In genomic region chr2:73284296-73285161, GRCh38 we compare ENCODE assay signal across 8 cellular contexts. TPM values are rescaled to one million over a fixed set of nuclear protein-coding genes. Genes with fewer than 3 reads are reported as not detected.
DNase-seq lines count a peak whose midpoint lies in the region; ATAC-seq, FAIRE-seq and TF ChIP-seq lines count a peak whose summit lies in the region.

TSS of gene FBXO41 (minus strand) at chr2:73284478. CDS start at chr2:73269630, 14,848 bp downstream.

- POLR2A ChIA-PET in activated CD4-positive, alpha-beta memory T cell treated with anti-CD3 and anti-CD28 coated beads for 36 hours (lab: Charles Lee): interaction anchor here (0.7 to 1.0 kb wide), 2 partner anchors 16 to 50 kb away, joined by 3 read pairs; partner anchors contain the start of gene CCT7
- POLR2A ChIA-PET in H1 (lab: Charles Lee; ENCODE audit: partially characterized antibody): interaction anchor here (0.8 to 1.4 kb wide), 9 partner anchors 8 to 72 kb away, joined by 3 to 7 read pairs (median 4); partner anchors contain the start of gene CCT7
- POLR2A ChIA-PET in naive thymus-derived CD4-positive, alpha-beta T cell (lab: Charles Lee): interaction anchor here (0.8 to 1.0 kb wide), 2 partner anchors 50 to 52 kb away, joined by 3 read pairs; partner anchors contain the start of genes CCT7 and PRADC1

- no peak for TF ChIP-seq EP300 in H1 (IDR thresholded peaks at IDR 0.05; ENCODE audit: borderline replicate concordance in 1 of 2, low read depth in 2 of 2, low read length in 2 of 2)

- H2AFZ ChIP-seq in ACC112 (ENCODE audit: low read length, unreplicated experiment): peak within 1 kb of the TSS; percentile 89
- 0 out of 2 replicates have a peak within 1 kb of the TSS, but pooled peaks have one; percentile 4 for H2AFZ ChIP-seq in H1 (ENCODE audit: low read length)

- H2BK20ac ChIP-seq in H1 (ENCODE audit: low read length): peak within 1 kb of the TSS; percentile 61; the same call in 1 of the 2 replicates

- WGBS in H1 (ENCODE audit: extremely low coverage in 1 of 2, insufficient coverage in 1 of 2, insufficient read length in 1 of 2, insufficient replicate concordance in 2 of 2, low coverage in 1 of 2, low lambda C conversion rate in 2 of 2, missing lambda C conversion rate in 1 of 2), 2 experiments: 2% methylated on average over 38 of the region's 69 CpGs; no CpG with 5 or more reads in 1 of the 2 experiments

- no peaks in the 10 kb centered on the region for H3K9me3 Mint-ChIP-seq in activated CD4-positive, alpha-beta memory T cell treated with anti-CD3 and anti-CD28 coated beads for 36 hours
- peaks cover 0 to 4% (median 0%) of the 10 kb centered on the region in 11 donors for H3K9me3 Mint-ChIP-seq in naive thymus-derived CD4-positive, alpha-beta T cell

- H2BK12ac ChIP-seq in H1 (ENCODE audit: low read depth, low read length): peak within 1 kb of the TSS; percentile 97

- peaks cover 2 to 18% of the 10 kb centered on the region in 2 experiments for H4K20me1 ChIP-seq in H1 (replicated peaks in 1 of 2; ENCODE audit: control insufficient read depth in 1 of 2, insufficient read depth in 2 of 2, low read length in 2 of 2)

- FAIRE-seq in H1 (lab: Jason Lieb, UNC): no peak

- peak within 1 kb of the TSS; percentile 94 for H2BK5ac ChIP-seq in H1 (ENCODE audit: low read depth, low read length)

- no peaks in the 10 kb centered on the region for H3K9me3 ChIP-seq in H1 (ENCODE audit: insufficient read depth in 2 of 2, low read depth in 1 of 2, low read length in 1 of 2)
- no peaks in the 10 kb centered on the region for H3K9me3 ChIP-seq in naive thymus-derived CD4-positive, alpha-beta T cell (ENCODE audit: control insufficient read depth in 2 of 3, low read length in 3 of 3)

- no peak for TF ChIP-seq CTCF in H1 (IDR thresholded peaks at IDR 0.05; ENCODE audit: control extremely low read depth in 1 of 3, insufficient read depth in 1 of 3, low read depth in 1 of 3, low read length in 3 of 3)

- H2BK15ac ChIP-seq in H1 (ENCODE audit: low read length): peak within 1 kb of the TSS; percentile 25; the same call in 1 of the 2 replicates

- H4K5ac ChIP-seq in H1 (ENCODE audit: insufficient read length, low read depth, low read length): peak within 1 kb of the TSS; percentile 68

- H3K36me3 Mint-ChIP-seq in activated CD4-positive, alpha-beta memory T cell treated with anti-CD3 and anti-CD28 coated beads for 36 hours: no peaks in the 10 kb centered on the region
- peaks cover 0 to 5% (median under 1%) of the 10 kb centered on the region in 5 donors for H3K36me3 Mint-ChIP-seq in naive thymus-derived CD4-positive, alpha-beta T cell

- peak within 1 kb of the TSS; percentile 95 for H3K18ac ChIP-seq in H1 (ENCODE audit: extremely low read depth, low read length)

- peak within 1 kb of the TSS; percentile 81 for H3K4ac ChIP-seq in H1 (replicated peaks; ENCODE audit: insufficient read length, low read depth, low read length)

- CTCF ChIA-PET in activated CD4-positive, alpha-beta memory T cell treated with anti-CD3 and anti-CD28 coated beads for 36 hours (lab: Charles Lee): interaction anchor here (1.0 to 1.8 kb wide), 2 partner anchors 9 to 71 kb away, joined by 5 to 6 read pairs; partner anchors contain the start of gene EGR4
- CTCF ChIA-PET in H1 (lab: Charles Lee; ENCODE audit: partially characterized antibody): interaction anchor here (1.2 to 2.4 kb wide), 5 partner anchors 13 to 48 kb away, joined by 3 to 9 read pairs (median 7); no protein-coding TSS in a partner anchor
- CTCF ChIA-PET in naive thymus-derived CD4-positive, alpha-beta T cell (lab: Charles Lee): no interaction called here

- H3K4me1 Mint-ChIP-seq in activated CD4-positive, alpha-beta memory T cell treated with anti-CD3 and anti-CD28 coated beads for 36 hours (ENCODE audit: low read depth): peaks cover 10% of the 10 kb centered on the region
- H3K4me1 Mint-ChIP-seq in naive thymus-derived CD4-positive, alpha-beta T cell: peaks cover 5 to 26% (median 19%) of the 10 kb centered on the region in 7 donors

- H3K4me2 ChIP-seq in H1 (ENCODE audit: insufficient read depth in 1 of 2, low read depth in 2 of 2, low read length in 2 of 2): peak within 1 kb of the TSS; percentile 91 to 95

- H3K27ac ChIP-seq in ACC112 (ENCODE audit: low read depth, low read length): no peak within 1 kb of the TSS
- peak within 1 kb of the TSS; percentile 49; the same call in 1 of the 2 replicates for H3K27ac ChIP-seq in H1 (ENCODE audit: low read depth, low read length)
- H3K27ac ChIP-seq in naive thymus-derived CD4-positive, alpha-beta T cell (ENCODE audit: low read depth, low read length): peak within 1 kb of the TSS; percentile 61

- peak within 1 kb of the TSS; percentile 75 for H4K91ac ChIP-seq in H1 (replicated peaks; ENCODE audit: insufficient read length, low read length)

- TF ChIP-seq RAD21 in H1 (IDR thresholded peaks at IDR 0.05 in 1 of 2, conservative IDR thresholded peaks at IDR 0.05 in 1 of 2; ENCODE audit: low read depth in 2 of 2, low read length in 2 of 2): no peak

- peaks cover 12% of the 10 kb centered on the region for H3K79me1 ChIP-seq in H1 (ENCODE audit: low read depth, low read length)

- peak within 1 kb of the TSS; percentile 58 to 74 (median 72) for H3K9ac ChIP-seq in H1 (replicated peaks in 1 of 4; ENCODE audit: extremely low read depth in 1 of 4, low read depth in 3 of 4, low read length in 3 of 4)

- no peaks in the 10 kb centered on the region for H3K36me3 ChIP-seq in ACC112 (ENCODE audit: insufficient read depth, low read length)
- peaks cover 0 to 7% (median 0%) of the 10 kb centered on the region in 4 experiments; a peak in 1 of 8 replicates for H3K36me3 ChIP-seq in H1 (ENCODE audit: control insufficient read depth in 2 of 4, insufficient read depth in 4 of 4, low read length in 3 of 4)
- H3K36me3 ChIP-seq in naive thymus-derived CD4-positive, alpha-beta T cell (ENCODE audit: control insufficient read depth in 2 of 3, insufficient read depth in 3 of 3, low read length in 3 of 3): no peaks in the 10 kb centered on the region

- peaks cover 17% of the 10 kb centered on the region for H3K23me2 ChIP-seq in H1 (ENCODE audit: low read depth, low read length)

- DNase-seq in NCI-H526 treated with DMSO at 0.1 percent for 48 hours (lab: John Stamatoyannopoulos, UW) (peak; percentile 30), H1 (ENCODE audit: low read depth in 1 of 2, low spot score in 2 of 2) (peak; percentile 62 to 87)
- peak; percentile 78 for DNase-seq in activated CD4-positive, alpha-beta memory T cell treated with anti-CD3 and anti-CD28 coated beads for 36 hours
- peak; percentile 43 to 79 (median 61) for DNase-seq in naive thymus-derived CD4-positive, alpha-beta T cell
- peak; percentile 86 for DNase-seq in stimulated activated naive CD8-positive, alpha-beta T cell treated with anti-CD3 and anti-CD28 coated beads, Interleukin-15, Interleukin-2, amounts not matched to agents 100 U/mL and 50 U/mL, for 24 hours

- H3K27me3 ChIP-seq in ACC112 (ENCODE audit: insufficient read depth, low read length): peaks cover 31% of the 10 kb centered on the region
- H3K27me3 ChIP-seq in H1 (replicated peaks in 1 of 4; ENCODE audit: control insufficient read depth in 3 of 4, extremely low read depth in 1 of 4, insufficient read depth in 3 of 4, low read length in 3 of 4): peaks cover 0 to 20% (median 13%) of the 10 kb centered on the region in 4 experiments; a peak in 6 of 7 replicates
- H3K27me3 ChIP-seq in naive thymus-derived CD4-positive, alpha-beta T cell (ENCODE audit: control insufficient read depth in 2 of 2, insufficient read depth in 2 of 2, low read length in 2 of 2): no peaks in the 10 kb centered on the region

- peaks cover 13% of the 10 kb centered on the region for H3K4me1 ChIP-seq in ACC112 (ENCODE audit: control insufficient read depth, insufficient read depth, low read length, unreplicated experiment)
- peaks cover 5 to 17% (median 10%) of the 10 kb centered on the region in 4 experiments for H3K4me1 ChIP-seq in H1 (replicated peaks in 1 of 4; ENCODE audit: control insufficient read depth in 3 of 4, insufficient read depth in 4 of 4, low read length in 3 of 4)
- H3K4me1 ChIP-seq in naive thymus-derived CD4-positive, alpha-beta T cell (ENCODE audit: control insufficient read depth in 2 of 2, insufficient read depth in 2 of 2, low read length in 2 of 2): peaks cover 12 to 14% of the 10 kb centered on the region in 2 donors

- H3K56ac ChIP-seq in H1 (replicated peaks; ENCODE audit: insufficient read length, low read depth, low read length): peak within 1 kb of the TSS; percentile 22

- peak within 1 kb of the TSS; percentile 28 for H2BK120ac ChIP-seq in H1 (replicated peaks; ENCODE audit: low read depth, low read length)

- H3K79me2 ChIP-seq in ACC112 (ENCODE audit: control insufficient read depth, insufficient read depth, low read length, unreplicated experiment) (peaks cover 12% of the 10 kb centered on the region), H1 (ENCODE audit: control insufficient read depth in 1 of 2, insufficient read depth in 2 of 2, low read length in 2 of 2) (peaks cover 0 to 27% of the 10 kb centered on the region in 2 experiments; a peak in 3 of 4 replicates)

- peak in 1 of 2 experiments; percentile 68; a peak in 2 of 3 replicates for TF ChIP-seq POLR2A in H1 (IDR thresholded peaks at IDR 0.05; ENCODE audit: control extremely low read depth in 1 of 2, low read depth in 2 of 2, low read length in 2 of 2)

- ATAC-seq in GM18517 (IDR thresholded peaks at IDR 0.05; ENCODE audit: unreplicated experiment) (peak; percentile 59), HG02973 (IDR thresholded peaks at IDR 0.05; ENCODE audit: unreplicated experiment) (peak; percentile 68)
- peak; percentile 81 for ATAC-seq in naive thymus-derived CD4-positive, alpha-beta T cell
- peak; percentile 87 for ATAC-seq in stimulated activated naive CD8-positive, alpha-beta T cell treated with anti-CD3 and anti-CD28 coated beads, Interleukin-15, Interleukin-2, amounts not matched to agents 100 U/mL and 50 U/mL, for 24 hours

- peak within 1 kb of the TSS; percentile 77 for H3K4me3 Mint-ChIP-seq in activated CD4-positive, alpha-beta memory T cell treated with anti-CD3 and anti-CD28 coated beads for 36 hours
- H3K4me3 Mint-ChIP-seq in naive thymus-derived CD4-positive, alpha-beta T cell: peak within 1 kb of the TSS; percentile 72 to 91 (median 85)

- peak within 1 kb of the TSS; percentile 70 for H3K27ac Mint-ChIP-seq in activated CD4-positive, alpha-beta memory T cell treated with anti-CD3 and anti-CD28 coated beads for 36 hours
- peak within 1 kb of the TSS in 7 of 9 donors; percentile 32 to 87 (median 58) for H3K27ac Mint-ChIP-seq in naive thymus-derived CD4-positive, alpha-beta T cell

- H2AK5ac ChIP-seq in H1 (ENCODE audit: low read depth, low read length): peak within 1 kb of the TSS; percentile 95; the same call in 1 of the 2 replicates

- H3K27me3 Mint-ChIP-seq in activated CD4-positive, alpha-beta memory T cell treated with anti-CD3 and anti-CD28 coated beads for 36 hours: peaks cover 9% of the 10 kb centered on the region
- peaks cover 0 to 34% (median 14%) of the 10 kb centered on the region in 5 donors for H3K27me3 Mint-ChIP-seq in naive thymus-derived CD4-positive, alpha-beta T cell

- H3K4me3 ChIP-seq in ACC112 (ENCODE audit: low read depth, low read length) (peak within 1 kb of the TSS; percentile 80), H1 (ENCODE audit: extremely low read depth in 1 of 4, insufficient read depth in 2 of 4, low read depth in 3 of 4, low read length in 4 of 4) (peak within 1 kb of the TSS; percentile 68 to 92 (median 76))
- peak within 1 kb of the TSS; percentile 69 for H3K4me3 ChIP-seq in naive thymus-derived CD4-positive, alpha-beta T cell (ENCODE audit: low read length)

- H4K8ac ChIP-seq in H1 (ENCODE audit: extremely low read depth, insufficient read depth, low read length): peak within 1 kb of the TSS; percentile 90

- no peak within 1 kb of the TSS for H3K14ac ChIP-seq in H1 (ENCODE audit: insufficient read length)

- intact Hi-C loops in activated CD4-positive, alpha-beta memory T cell treated with anti-CD3 and anti-CD28 coated beads for 36 hours (cut with micrococcal nuclease): loop anchor here (1.0 to 2.0 kb wide), 2 partner anchors 9 to 102 kb away; partner anchors contain the start of gene EGR4
- intact Hi-C loops in naive thymus-derived CD4-positive, alpha-beta T cell (cut with micrococcal nuclease): loop anchor here (1.0 to 10.0 kb wide), 7 partner anchors 9 to 1674 kb away; partner anchors contain the start of genes ALMS1 (in 2 of the 2), CCT7 (in 2 of the 2), EGR4 (in 2 of the 2) and POLE4 (in 2 of the 2)

- no peak within 1 kb of the TSS for H3K23ac ChIP-seq in H1 (ENCODE audit: insufficient read length)

RNA-seq across cellular contexts. Expression of gene FBXO41, which starts in this region (rescaled TPM):
- 10 to 100 TPM; 15.2 to 15.6 TPM for total RNA-seq in activated CD4-positive, alpha-beta memory T cell treated with anti-CD3 and anti-CD28 coated beads for 36 hours
- total RNA-seq in H1 (2021; fragmentation: NEBNext Ultra II Directional; extraction: Animal tissue kit (Norgen Biotek cat#: 25700)): 13.5 and 14.3 TPM in 2 replicates
- polyA plus RNA-seq in H1 (2011; rRNA removed): 11.2 and 16.3 TPM in 2 replicates
- 14.8 TPM for polyA plus RNA-seq in H1 (2011; cell fraction: cytosol; rRNA removed)
- polyA plus RNA-seq in H1 (2011; cell fraction: nucleus; rRNA removed): 64.1 TPM
- 10.8 to 13.2 TPM (median 12.2 TPM) in 4 replicates for polyA plus RNA-seq in H1 (2012, experiment 1 of 2)
- 7.5 TPM for polyA plus RNA-seq in H1 (2012, experiment 2 of 2)
- polyA plus RNA-seq in H1 (2013, experiment 1 of 2): 9.2 TPM
- 7.3 TPM for polyA plus RNA-seq in H1 (2013, experiment 2 of 2)
- polyA minus RNA-seq in H1 (2011; rRNA and poly(A)+ RNA removed): 9.5 and 11.5 TPM in 2 replicates
- polyA minus RNA-seq in H1 (2011; cell fraction: cytosol; rRNA and poly(A)+ RNA removed): 8.5 TPM
- 17.1 TPM for polyA minus RNA-seq in H1 (2011; cell fraction: nucleus; rRNA and poly(A)+ RNA removed)
- 10 to 100 TPM; 13.2 to 19.6 (median 17.6) TPM for total RNA-seq in naive thymus-derived CD4-positive, alpha-beta T cell
- polyA plus RNA-seq in naive thymus-derived CD4-positive, alpha-beta T cell: 1 to 10 TPM; 1.5 to 3.2 TPM

Comparison
In these comparisons a context has a peak if more than half of its experiments do, and no peak if none do; other contexts are left out.
1. DNase-seq: peak in every context shown above with its lines; median percentile 86 in stimulated activated naive CD8-positive, alpha-beta T cell treated with anti-CD3 and anti-CD28 coated beads, Interleukin-15, Interleukin-2, amounts not matched to agents 100 U/mL and 50 U/mL, for 24 hours; 78 in activated CD4-positive, alpha-beta memory T cell treated with anti-CD3 and anti-CD28 coated beads for 36 hours; 74 in H1; 61 in naive thymus-derived CD4-positive, alpha-beta T cell; 30 in NCI-H526 treated with DMSO at 0.1 percent for 48 hours.